ENCODE assay signal across 13 cellular contexts in genomic region chr2:46331099-46331766, GRCh38. TPM values are rescaled to one million over a fixed set of nuclear protein-coding genes. Genes with fewer than 3 reads are reported as not detected.
DNase-seq lines count a peak whose midpoint lies in the region; ATAC-seq and TF ChIP-seq lines count a peak whose summit lies in the region.
"Had no signal": no experiment of that assay in that cellular context is flagged by ENCODE, and none has a peak within 500 bp of the region (broad histone marks: within the 10 kb centered on the region; RNA-seq: fewer than 3 reads in every experiment).

No MANE protein-coding gene starts in this region.

- H3K27me3 ChIP-seq in Caco-2 (replicated peaks; ENCODE audit: control insufficient read depth, insufficient read depth, low read length) (no peaks in the 10 kb centered on the region), sigmoid colon (no peaks in the 10 kb centered on the region)

- CTCF ChIA-PET in Caco-2 (lab: Charles Lee), result no interaction called here

- intact Hi-C loops in Caco-2 (cut with micrococcal nuclease; ENCODE audit: unreplicated experiment) (no loop called here), left ventricle myocardium superior (cut with micrococcal nuclease) (no loop called here), sigmoid colon (cut with DNase I) (no loop called here)

- H3K27me3 Mint-ChIP-seq in Caco-2 (ENCODE audit: insufficient read depth, unreplicated experiment), result no peaks in the 10 kb centered on the region
- H3K27me3 Mint-ChIP-seq in brain, result peaks cover 7% of the 10 kb centered on the region

- H3K4me1 Mint-ChIP-seq in Caco-2 (ENCODE audit: low read depth, unreplicated experiment) (peaks cover 75% of the 10 kb centered on the region), brain (peaks cover 69% of the 10 kb centered on the region)

- TF ChIP-seq CTCF in Caco-2 (IDR thresholded peaks at IDR 0.05; ENCODE audit: insufficient read depth in 1 of 2, low read depth in 1 of 2, low read length in 1 of 2, severe bottlenecking in 1 of 2, unreplicated experiment in 1 of 2) (no peak), brain (conservative IDR thresholded peaks at IDR 0.05) (no peak), sigmoid colon (IDR thresholded peaks at IDR 0.05) (no peak)

- 58 to 80% methylated on average over 8 of the region's 8 CpGs for WGBS in sigmoid colon, 2 donors

- DNase-seq in Caco-2 (no peak), left ventricle myocardium superior (no peak), sigmoid colon (no peak), HK-2 (ENCODE audit: unreplicated experiment) (no peak), CD1c-positive myeloid dendritic cell (ENCODE audit: extremely low spot score) (no peak), NOMO-1 treated with DMSO at 0.1 percent for 48 hours (lab: John Stamatoyannopoulos, UW; ENCODE audit: unreplicated experiment) (no peak)
- DNase-seq: activated T-cell treated with anti-CD3 and anti-CD28 coated beads, Interleukin-2, amount 50 U/mL, for 4 hours; CD4-positive, CD25-positive, alpha-beta regulatory T cell; stimulated activated CD4-positive, alpha-beta T cell treated with anti-CD3 and anti-CD28 coated beads, Interleukin-4, amount 100 ng/mL, for 4 hours; T-helper 9 cell had no signal

- H3K36me3 Mint-ChIP-seq in Caco-2 (ENCODE audit: insufficient read depth, unreplicated experiment), result peaks cover 47% of the 10 kb centered on the region
- no peaks in the 10 kb centered on the region for H3K36me3 Mint-ChIP-seq in brain
- H3K36me3 Mint-ChIP-seq: CD4-positive, CD25-positive, alpha-beta regulatory T cell had no signal

- H3K36me3 ChIP-seq in Caco-2 (ENCODE audit: control insufficient read depth, insufficient read depth, low read length) (no peaks in the 10 kb centered on the region), sigmoid colon (no peaks in the 10 kb centered on the region)

- TF ChIP-seq EP300 in sigmoid colon (IDR thresholded peaks at IDR 0.05), result no peak

- H3K27ac ChIP-seq in sigmoid colon, result peak overlapping the region in 3 of 4 donors; percentile 21 to 38 (median 24)

- peak overlapping the region; percentile 67 for H3K27ac Mint-ChIP-seq in Caco-2 (ENCODE audit: unreplicated experiment)
- peak overlapping the region in 3 of 5 experiments; percentile 49 to 92 (median 92) for H3K27ac Mint-ChIP-seq in brain

- H3K4me3 ChIP-seq in Caco-2 (ENCODE audit: low read depth, low read length) (no peak overlapping the region), sigmoid colon (no peak overlapping the region)

- peak overlapping the region; percentile 14 for H3K4me3 Mint-ChIP-seq in Caco-2 (ENCODE audit: unreplicated experiment)
- H3K4me3 Mint-ChIP-seq in brain, result peak overlapping the region in 1 of 5 experiments; percentile 9
- H3K4me3 Mint-ChIP-seq: activated T-cell treated with anti-CD3 and anti-CD28 coated beads, Interleukin-2, amount 50 U/mL, for 4 hours; CD4-positive, CD25-positive, alpha-beta regulatory T cell; neural crest cell had no signal

- H3K9me3 ChIP-seq in Caco-2, result no peaks in the 10 kb centered on the region
- H3K9me3 ChIP-seq in sigmoid colon, result no peaks in the 10 kb centered on the region

- BruUV-seq in Caco-2 (replicated peaks; lab: Mats Ljungman, UMichigan), result no TSS peak

- POLR2A ChIA-PET in Caco-2 (lab: Charles Lee), result no interaction called here

- H3K9me3 Mint-ChIP-seq in Caco-2 (ENCODE audit: unreplicated experiment), result no peaks in the 10 kb centered on the region
- no peaks in the 10 kb centered on the region for H3K9me3 Mint-ChIP-seq in brain
- H3K9me3 Mint-ChIP-seq: activated T-cell treated with anti-CD3 and anti-CD28 coated beads, Interleukin-2, amount 50 U/mL, for 4 hours; CD4-positive, CD25-positive, alpha-beta regulatory T cell; neural crest cell had no signal

- H3K4me1 ChIP-seq in Caco-2 (peaks cover 65% of the 10 kb centered on the region), sigmoid colon (peaks cover 0 to 75% (median 64%) of the 10 kb centered on the region in 4 donors)

- ATAC-seq in left ventricle myocardium superior (peak; percentile 42), GM21619 (IDR thresholded peaks at IDR 0.05; ENCODE audit: unreplicated experiment) (no peak)
- ATAC-seq: activated T-cell treated with anti-CD3 and anti-CD28 coated beads, Interleukin-2, amount 50 U/mL, for 4 hours had no signal

- no peak for TF ChIP-seq POLR2A in sigmoid colon (IDR thresholded peaks at IDR 0.05)

RNA-seq across cellular contexts. Expression of gene EPAS1, which starts 34.0 kb away (rescaled TPM):
- total RNA-seq in Caco-2 (2022) (68.1 and 77.3 TPM in 2 replicates), left ventricle myocardium superior (212 TPM), sigmoid colon (10 to 100 TPM; 56.8 to 97.8 (median 61.1) TPM)
- polyA plus RNA-seq in brain (ENCODE audit: insufficient read depth, low read depth, low replicate concordance) (80.4 TPM), sigmoid colon (10 to 100 TPM; 57.8 to 82.8 (median 64.3) TPM)
